ENCODE assay signal across 9 cellular contexts in genomic region chrX:22135171-22135711, GRCh38.
A peak's percentile ranks its signal among the peaks of the same experiment; 100 is the strongest.
DNase-seq lines count a peak whose midpoint lies in the region; TF ChIP-seq lines count a peak whose summit lies in the region.
"Had no signal": no experiment of that assay in that cellular context is flagged by ENCODE, and none has a peak within 500 bp of the region (broad histone marks: within the 10 kb centered on the region; RNA-seq: fewer than 3 reads in every experiment).

No MANE protein-coding gene starts in this region.

- intact Hi-C loops in activated T-helper 1 cell treated with anti-CD3 and anti-CD28 coated beads, Interleukin-12 subunit alpha, Interleukin-12 subunit beta, Interleukin-2, Interleukin-4 antibody, amounts not matched to agents 30 ng/mL and 10 ng/mL and 1 ng/mL, durations not matched to agents 14 hours and 24 hours and 36 hours (cut with micrococcal nuclease) = no loop called here

- H3K4me1 Mint-ChIP-seq in activated T-helper 1 cell treated with anti-CD3 and anti-CD28 coated beads, Interleukin-12 subunit alpha, Interleukin-12 subunit beta, Interleukin-2, Interleukin-4 antibody, amounts not matched to agents 30 ng/mL and 10 ng/mL and 1 ng/mL, durations not matched to agents 14 hours and 24 hours and 36 hours (ENCODE audit: low read depth) = peaks cover 21% of the 10 kb centered on the region

- DNase-seq in GM03348 (ENCODE audit: low spot score) (peak; percentile 4), RPMI8226 (peak; percentile 19), fibroblast of pulmonary artery (ENCODE audit: low read depth) (peak; percentile 41), retina (peak; percentile 46), epidermal melanocyte (ENCODE audit: insufficient read length, low spot score) (no peak), T-helper 9 cell (no peak), occipital lobe (lab: John Stamatoyannopoulos, UW) (no peak)
- no peak for DNase-seq in activated T-helper 1 cell treated with anti-CD3 and anti-CD28 coated beads, Interleukin-12 subunit alpha, Interleukin-12 subunit beta, Interleukin-2, Interleukin-4 antibody, amounts not matched to agents 30 ng/mL and 10 ng/mL and 1 ng/mL, durations not matched to agents 14 hours and 24 hours and 36 hours (ENCODE audit: low spot score)
- DNase-seq: NCI-H526 treated with DMSO at 0.1 percent for 48 hours had no signal

- H3K4me3 Mint-ChIP-seq in activated T-helper 1 cell treated with anti-CD3 and anti-CD28 coated beads, Interleukin-12 subunit alpha, Interleukin-12 subunit beta, Interleukin-2, Interleukin-4 antibody, amounts not matched to agents 30 ng/mL and 10 ng/mL and 1 ng/mL, durations not matched to agents 14 hours and 24 hours and 36 hours = no peak overlapping the region

- no peak for TF ChIP-seq CTCF in fibroblast of pulmonary artery (IDR thresholded peaks at IDR 0.05; ENCODE audit: low read length, missing control alignments)

- H3K27me3 Mint-ChIP-seq in activated T-helper 1 cell treated with anti-CD3 and anti-CD28 coated beads, Interleukin-12 subunit alpha, Interleukin-12 subunit beta, Interleukin-2, Interleukin-4 antibody, amounts not matched to agents 30 ng/mL and 10 ng/mL and 1 ng/mL, durations not matched to agents 14 hours and 24 hours and 36 hours (ENCODE audit: insufficient read depth) = no peaks in the 10 kb centered on the region

- no peak overlapping the region for H3K4me3 ChIP-seq in fibroblast of pulmonary artery (replicated peaks; ENCODE audit: low read depth, low read length)

- no peak overlapping the region for H3K27ac Mint-ChIP-seq in activated T-helper 1 cell treated with anti-CD3 and anti-CD28 coated beads, Interleukin-12 subunit alpha, Interleukin-12 subunit beta, Interleukin-2, Interleukin-4 antibody, amounts not matched to agents 30 ng/mL and 10 ng/mL and 1 ng/mL, durations not matched to agents 14 hours and 24 hours and 36 hours

- H3K9me3 Mint-ChIP-seq in activated T-helper 1 cell treated with anti-CD3 and anti-CD28 coated beads, Interleukin-12 subunit alpha, Interleukin-12 subunit beta, Interleukin-2, Interleukin-4 antibody, amounts not matched to agents 30 ng/mL and 10 ng/mL and 1 ng/mL, durations not matched to agents 14 hours and 24 hours and 36 hours = no peaks in the 10 kb centered on the region

- no peaks in the 10 kb centered on the region for H3K36me3 Mint-ChIP-seq in activated T-helper 1 cell treated with anti-CD3 and anti-CD28 coated beads, Interleukin-12 subunit alpha, Interleukin-12 subunit beta, Interleukin-2, Interleukin-4 antibody, amounts not matched to agents 30 ng/mL and 10 ng/mL and 1 ng/mL, durations not matched to agents 14 hours and 24 hours and 36 hours (ENCODE audit: low read depth)

Comparison
In these comparisons a context has a peak if more than half of its experiments do, and no peak if none do; other contexts are left out.
1. DNase-seq: peak in GM03348 (single experiment), RPMI8226 (single experiment), fibroblast of pulmonary artery (single experiment) and retina (single experiment); none in epidermal melanocyte (single experiment), T-helper 9 cell (single experiment), activated T-helper 1 cell treated with anti-CD3 and anti-CD28 coated beads, Interleukin-12 subunit alpha, Interleukin-12 subunit beta, Interleukin-2, Interleukin-4 antibody, amounts not matched to agents 30 ng/mL and 10 ng/mL and 1 ng/mL, durations not matched to agents 14 hours and 24 hours and 36 hours (single experiment) and occipital lobe (single experiment).